9 cellular contexts compared by ENCODE assay signal in genomic region chr1:211469938-211470529, GRCh38. TPM values are rescaled to one million over a fixed set of nuclear protein-coding genes. Genes with fewer than 3 reads are reported as not detected.
A peak's percentile ranks its signal among the peaks of the same experiment; 100 is the strongest.
DNase-seq lines count a peak whose midpoint lies in the region; ATAC-seq, FAIRE-seq and TF ChIP-seq lines count a peak whose summit lies in the region.
"Had no signal": no experiment of that assay in that cellular context is flagged by ENCODE, and none has a peak within 500 bp of the region (broad histone marks: within the 10 kb centered on the region; RNA-seq: fewer than 3 reads in every experiment).

No MANE protein-coding gene starts in this region.

- H3K4me1 Mint-ChIP-seq in T-helper 17 cell: peaks cover 6% of the 10 kb centered on the region

- peaks cover 3 to 8% of the 10 kb centered on the region in 2 donors for H3K4me1 ChIP-seq in kidney (ENCODE audit: control insufficient read depth in 1 of 2, insufficient read depth in 1 of 2, low read depth in 1 of 2, low read length in 2 of 2)

- peaks cover 3% of the 10 kb centered on the region for H3K27me3 ChIP-seq in bronchial epithelial cell (ENCODE audit: control insufficient read depth, insufficient read depth, low read length)

- no peak overlapping the region for H3K9ac ChIP-seq in kidney (ENCODE audit: low read length in 2 of 2)

- H3K9me3 ChIP-seq in T-helper 17 cell (ENCODE audit: control insufficient read depth, low read length, poor library complexity, severe bottlenecking) (no peaks in the 10 kb centered on the region), kidney (ENCODE audit: control insufficient read depth in 1 of 2, low read length in 2 of 2) (no peaks in the 10 kb centered on the region)

- no peak overlapping the region for H3K4me3 ChIP-seq in bronchial epithelial cell (ENCODE audit: low read depth, low read length)
- no peak overlapping the region for H3K4me3 ChIP-seq in kidney (ENCODE audit: low read length in 2 of 2)

- intact Hi-C loops in kidney (cut with DNase I): no loop called here

- H3K27ac ChIP-seq in kidney (ENCODE audit: low read depth in 2 of 2, low read length in 2 of 2): no peak overlapping the region

- H3K36me3 ChIP-seq in bronchial epithelial cell (ENCODE audit: control insufficient read depth, insufficient read depth, low read length): no peaks in the 10 kb centered on the region
- H3K36me3 ChIP-seq in kidney (ENCODE audit: control insufficient read depth in 1 of 2, insufficient read depth in 2 of 2, low read length in 2 of 2): no peaks in the 10 kb centered on the region

- DNase-seq in NCI-H187 (lab: John Stamatoyannopoulos, UW) (peak; percentile 5 to 22), NCI-H187 treated with DMSO at 0.1 percent for 48 hours (lab: John Stamatoyannopoulos, UW) (no peak), NCI-H1092 treated with DMSO at 0.1 percent for 48 hours (lab: John Stamatoyannopoulos, UW) (peak; percentile 87), T-helper 17 cell (peak in 2 of 3 donors; percentile 17 to 18), bronchial epithelial cell (ENCODE audit: low read depth) (peak; percentile 69), kidney (peak; percentile 91)
- peak; percentile 5 to 27 for DNase-seq in stimulated activated CD4-positive, alpha-beta T cell treated with anti-CD3 and anti-CD28 coated beads, Interleukin-15, amount 100 ng/mL, for 48 hours (ENCODE audit: low read depth in 2 of 2)

- no peak overlapping the region for H3K4me3 Mint-ChIP-seq in T-helper 17 cell

- peak overlapping the region; percentile 59 for H3K27ac Mint-ChIP-seq in T-helper 17 cell

- ATAC-seq in T-helper 17 cell (peak; percentile 36), GM19467 (IDR thresholded peaks at IDR 0.05; ENCODE audit: unreplicated experiment) (no peak)

- H3K36me3 Mint-ChIP-seq in T-helper 17 cell (ENCODE audit: low read depth): no peaks in the 10 kb centered on the region

- TF ChIP-seq CTCF in bronchial epithelial cell (IDR thresholded peaks at IDR 0.05; ENCODE audit: insufficient read depth, low read length, severe bottlenecking) (peak; percentile 98), kidney (IDR thresholded peaks at IDR 0.05; ENCODE audit: borderline replicate concordance, extremely low read depth, insufficient read depth) (peak; percentile 81)

- peak; percentile 64 for FAIRE-seq in bronchial epithelial cell (lab: Jason Lieb, UNC)
- FAIRE-seq in kidney (lab: Jason Lieb, UNC): no peak
- FAIRE-seq: colon had no signal

- H3K27me3 Mint-ChIP-seq in T-helper 17 cell: no peaks in the 10 kb centered on the region

RNA-seq across cellular contexts. Expression of gene RD3, which starts 21.9 kb away (rescaled TPM):
- not detected for total RNA-seq in T-helper 17 cell
- not detected in 2 replicates for total RNA-seq in bronchial epithelial cell
- 1.1 TPM for total RNA-seq in kidney
- not detected for polyA plus RNA-seq in kidney (ENCODE audit: insufficient read depth, low read depth, low replicate concordance)
